21 cellular contexts compared by ENCODE assay signal in genomic region chr9:113505963-113506624, GRCh38. TPM values are rescaled to one million over a fixed set of nuclear protein-coding genes. Genes with fewer than 3 reads are reported as not detected.
DNase-seq lines count a peak whose midpoint lies in the region; ATAC-seq, FAIRE-seq and TF ChIP-seq lines count a peak whose summit lies in the region.
"Had no signal": no experiment of that assay in that cellular context is flagged by ENCODE, and none has a peak within 500 bp of the region (broad histone marks: within the 10 kb centered on the region; RNA-seq: fewer than 3 reads in every experiment).

No MANE protein-coding gene starts in this region.

- H3K4me3 ChIP-seq in H1 (ENCODE audit: extremely low read depth in 1 of 4, insufficient read depth in 2 of 4, low read depth in 3 of 4, low read length in 4 of 4) (0 out of 8 replicates have a peak overlapping the region, but pooled peaks of 1 of the 4 experiments have one; percentile 10), spleen (no peak overlapping the region)
- H3K4me3 ChIP-seq: tibial nerve had no signal

- H3K27me3 ChIP-seq in H1 (replicated peaks in 1 of 4; ENCODE audit: control insufficient read depth in 3 of 4, extremely low read depth in 1 of 4, insufficient read depth in 3 of 4, low read length in 3 of 4) (no peaks in the 10 kb centered on the region), spleen (replicated peaks in 1 of 7) (no peaks in the 10 kb centered on the region)
- H3K27me3 ChIP-seq: tibial nerve had no signal

- no peaks in the 10 kb centered on the region for H3K36me3 Mint-ChIP-seq in activated CD8-positive, alpha-beta T cell treated with anti-CD3 and anti-CD28 coated beads, Interleukin-2, amount 10 ng/mL, durations not matched to agents 7 days and 5 days (ENCODE audit: low read depth)
- H3K36me3 Mint-ChIP-seq in activated CD8-positive, alpha-beta T cell treated with anti-CD3 and anti-CD28 coated beads for 36 hours (ENCODE audit: low read depth) = no peaks in the 10 kb centered on the region
- H3K36me3 Mint-ChIP-seq: naive B cell had no signal

- no peaks in the 10 kb centered on the region for H3K79me2 ChIP-seq in H1 (ENCODE audit: control insufficient read depth in 1 of 2, insufficient read depth in 2 of 2, low read length in 2 of 2)

- no peak overlapping the region for H2BK5ac ChIP-seq in H1 (ENCODE audit: low read depth, low read length)

- no peak overlapping the region for H3K27ac ChIP-seq in H1 (ENCODE audit: low read depth, low read length)
- no peak overlapping the region for H3K27ac ChIP-seq in spleen
- H3K27ac ChIP-seq: RWPE1, VCaP had no signal

- WGBS in H1 (ENCODE audit: extremely low coverage in 1 of 2, insufficient coverage in 1 of 2, insufficient read length in 1 of 2, insufficient replicate concordance in 2 of 2, low coverage in 1 of 2, low lambda C conversion rate in 2 of 2, missing lambda C conversion rate in 1 of 2), 2 experiments = 54% methylated on average over 10 of the region's 10 CpGs; no CpG with 5 or more reads in 1 of the 2 experiments
- 86 to 92% (median 89%) methylated on average over 10 of the region's 10 CpGs for WGBS in spleen, 5 donors

- no peak overlapping the region for H2BK20ac ChIP-seq in H1 (ENCODE audit: low read length)

- no peak overlapping the region for H3K56ac ChIP-seq in H1 (replicated peaks; ENCODE audit: insufficient read length, low read depth, low read length)

- FAIRE-seq in H1 (lab: Jason Lieb, UNC) = no peak

- no peak overlapping the region for H4K5ac ChIP-seq in H1 (ENCODE audit: insufficient read length, low read depth, low read length)

- no peak overlapping the region for H2BK15ac ChIP-seq in H1 (ENCODE audit: low read length)

- CTCF ChIA-PET in activated CD8-positive, alpha-beta T cell treated with anti-CD3 and anti-CD28 coated beads, Interleukin-2, amount 10 ng/mL, durations not matched to agents 7 days and 5 days (lab: Charles Lee) = interaction anchor here (0.8 to 13.6 kb wide), 4 partner anchors 12 to 75 kb away, joined by 3 to 154 read pairs (median 10); no protein-coding TSS in a partner anchor
- CTCF ChIA-PET in activated CD8-positive, alpha-beta T cell treated with anti-CD3 and anti-CD28 coated beads for 36 hours (lab: Charles Lee) = interaction anchor here (1.6 to 2.6 kb wide), 2 partner anchors 12 to 18 kb away, joined by 4 to 14 read pairs; no protein-coding TSS in a partner anchor
- CTCF ChIA-PET in H1 (lab: Charles Lee; ENCODE audit: partially characterized antibody) = interaction anchor here (1.0 to 5.8 kb wide), 10 partner anchors 9 to 149 kb away, joined by 3 to 67 read pairs (median 8); no protein-coding TSS in a partner anchor

- no peaks in the 10 kb centered on the region for H3K9me3 ChIP-seq in H1 (ENCODE audit: insufficient read depth in 2 of 2, low read depth in 1 of 2, low read length in 1 of 2)
- H3K9me3 ChIP-seq in spleen = no peaks in the 10 kb centered on the region
- H3K9me3 ChIP-seq: tibial nerve had no signal

- H3K4me3 Mint-ChIP-seq in activated CD8-positive, alpha-beta T cell treated with anti-CD3 and anti-CD28 coated beads, Interleukin-2, amount 10 ng/mL, durations not matched to agents 7 days and 5 days = no peak overlapping the region
- H3K4me3 Mint-ChIP-seq in activated CD8-positive, alpha-beta T cell treated with anti-CD3 and anti-CD28 coated beads for 36 hours = no peak overlapping the region
- H3K4me3 Mint-ChIP-seq: CD4-positive, alpha-beta T cell; central memory CD8-positive, alpha-beta T cell; effector memory CD8-positive, alpha-beta T cell; naive B cell had no signal

- no peak overlapping the region for H2BK12ac ChIP-seq in H1 (ENCODE audit: low read depth, low read length)

- H3K4me1 ChIP-seq in H1 (replicated peaks in 1 of 4; ENCODE audit: control insufficient read depth in 3 of 4, insufficient read depth in 4 of 4, low read length in 3 of 4) = peaks cover 14 to 26% (median 18%) of the 10 kb centered on the region in 4 experiments
- peaks cover 19 to 88% (median 54%) of the 10 kb centered on the region in 6 donors for H3K4me1 ChIP-seq in spleen

- no peak overlapping the region for H2AFZ ChIP-seq in H1 (ENCODE audit: low read length)

- TF ChIP-seq EP300 in H1 (IDR thresholded peaks at IDR 0.05; ENCODE audit: borderline replicate concordance in 1 of 2, low read depth in 2 of 2, low read length in 2 of 2) = no peak

- no peak overlapping the region for H4K8ac ChIP-seq in H1 (ENCODE audit: extremely low read depth, insufficient read depth, low read length)

- TF ChIP-seq POLR2A in H1 (IDR thresholded peaks at IDR 0.05; ENCODE audit: control extremely low read depth in 1 of 2, low read depth in 2 of 2, low read length in 2 of 2) = no peak
- no peak for TF ChIP-seq POLR2A in spleen (IDR thresholded peaks at IDR 0.05)

- no peak overlapping the region for H3K9ac ChIP-seq in H1 (replicated peaks in 1 of 4; ENCODE audit: extremely low read depth in 1 of 4, low read depth in 3 of 4, low read length in 3 of 4)

- no peak overlapping the region for H3K14ac ChIP-seq in H1 (ENCODE audit: insufficient read length)

- H3K27ac Mint-ChIP-seq in activated CD8-positive, alpha-beta T cell treated with anti-CD3 and anti-CD28 coated beads, Interleukin-2, amount 10 ng/mL, durations not matched to agents 7 days and 5 days = peak overlapping the region; percentile 64
- H3K27ac Mint-ChIP-seq in activated CD8-positive, alpha-beta T cell treated with anti-CD3 and anti-CD28 coated beads for 36 hours = no peak overlapping the region
- H3K27ac Mint-ChIP-seq: CD4-positive, alpha-beta T cell; naive B cell; progenitor cell of endocrine pancreas had no signal

- no peaks in the 10 kb centered on the region for H3K23me2 ChIP-seq in H1 (ENCODE audit: low read depth, low read length)

- POLR2A ChIA-PET in activated CD8-positive, alpha-beta T cell treated with anti-CD3 and anti-CD28 coated beads, Interleukin-2, amount 10 ng/mL, durations not matched to agents 7 days and 5 days (lab: Charles Lee) = interaction anchor here (0.7 kb wide), 1 partner anchor 96 kb away, joined by 3 read pairs; the partner anchor contains the start of genes C9orf43 and POLE3
- POLR2A ChIA-PET in activated CD8-positive, alpha-beta T cell treated with anti-CD3 and anti-CD28 coated beads for 36 hours (lab: Charles Lee) = no interaction called here
- POLR2A ChIA-PET in H1 (lab: Charles Lee; ENCODE audit: partially characterized antibody) = no interaction called here

- no peak for TF ChIP-seq RAD21 in H1 (IDR thresholded peaks at IDR 0.05 in 1 of 2, conservative IDR thresholded peaks at IDR 0.05 in 1 of 2; ENCODE audit: low read depth in 2 of 2, low read length in 2 of 2)

- H3K4me1 Mint-ChIP-seq in activated CD8-positive, alpha-beta T cell treated with anti-CD3 and anti-CD28 coated beads, Interleukin-2, amount 10 ng/mL, durations not matched to agents 7 days and 5 days (ENCODE audit: low read depth) = peaks cover 52% of the 10 kb centered on the region
- H3K4me1 Mint-ChIP-seq in activated CD8-positive, alpha-beta T cell treated with anti-CD3 and anti-CD28 coated beads for 36 hours (ENCODE audit: low read depth) = peaks cover 17% of the 10 kb centered on the region

- intact Hi-C loops in activated CD8-positive, alpha-beta T cell treated with anti-CD3 and anti-CD28 coated beads for 36 hours (cut with micrococcal nuclease) = no loop called here
- intact Hi-C loops in spleen (cut with DNase I; ENCODE audit: low total_unique reads) = loop anchor here (10.0 kb wide), 1 partner anchor 51 kb away; no protein-coding TSS in a partner anchor

- no peak for ATAC-seq in activated CD8-positive, alpha-beta T cell treated with anti-CD3 and anti-CD28 coated beads, Interleukin-2, amount 10 ng/mL, durations not matched to agents 7 days and 5 days
- ATAC-seq in activated CD8-positive, alpha-beta T cell treated with anti-CD3 and anti-CD28 coated beads for 36 hours = no peak
- ATAC-seq: effector memory CD8-positive, alpha-beta T cell had no signal

- no peak overlapping the region for H4K91ac ChIP-seq in H1 (replicated peaks; ENCODE audit: insufficient read length, low read length)

- DNase-seq in activated CD8-positive, alpha-beta T cell treated with anti-CD3 and anti-CD28 coated beads, Interleukin-2, amount 10 ng/mL, durations not matched to agents 7 days and 5 days = no peak
- DNase-seq in activated CD8-positive, alpha-beta T cell treated with anti-CD3 and anti-CD28 coated beads for 36 hours = no peak
- DNase-seq in NCI-H187 treated with DMSO at 0.1 percent for 48 hours (lab: John Stamatoyannopoulos, UW) = peak; percentile 1
- DNase-seq in H1 (ENCODE audit: low read depth in 1 of 2, low spot score in 2 of 2) = peak in 1 of 2 experiments; percentile 61
- DNase-seq in spleen = peak; percentile 55
- DNase-seq in NCI-H2029 treated with DMSO at 0.1 percent for 48 hours (lab: John Stamatoyannopoulos, UW) = no peak
- DNase-seq in CD1c-positive myeloid dendritic cell (ENCODE audit: extremely low spot score) = no peak
- no peak for DNase-seq in stimulated activated CD4-positive, alpha-beta T cell treated with anti-CD3 and anti-CD28 coated beads, Interleukin-12 subunit alpha, Interleukin-12 subunit beta, amount 100 ng/mL, for 4 hours
- DNase-seq: CD4-positive, alpha-beta T cell; DMS53; effector memory CD8-positive, alpha-beta T cell; islet precursor cell; mammary epithelial cell; naive B cell; NCI-H146; NCI-H510A had no signal

- no peaks in the 10 kb centered on the region for H3K9me3 Mint-ChIP-seq in activated CD8-positive, alpha-beta T cell treated with anti-CD3 and anti-CD28 coated beads, Interleukin-2, amount 10 ng/mL, durations not matched to agents 7 days and 5 days (ENCODE audit: insufficient read depth)
- H3K9me3 Mint-ChIP-seq in activated CD8-positive, alpha-beta T cell treated with anti-CD3 and anti-CD28 coated beads for 36 hours = no peaks in the 10 kb centered on the region
- H3K9me3 Mint-ChIP-seq: CD4-positive, alpha-beta T cell; central memory CD8-positive, alpha-beta T cell; effector memory CD8-positive, alpha-beta T cell; naive B cell had no signal

- H3K4ac ChIP-seq in H1 (replicated peaks; ENCODE audit: insufficient read length, low read depth, low read length) = no peak overlapping the region

- no peak overlapping the region for H3K23ac ChIP-seq in H1 (ENCODE audit: insufficient read length)

- TF ChIP-seq CTCF in activated CD8-positive, alpha-beta T cell treated with anti-CD3 and anti-CD28 coated beads for 36 hours (IDR thresholded peaks at IDR 0.05) = no peak
- no peak for TF ChIP-seq CTCF in H1 (IDR thresholded peaks at IDR 0.05; ENCODE audit: control extremely low read depth in 1 of 3, insufficient read depth in 1 of 3, low read depth in 1 of 3, low read length in 3 of 3)
- no peak for TF ChIP-seq CTCF in spleen (IDR thresholded peaks at IDR 0.05 in 8 of 11, conservative IDR thresholded peaks at IDR 0.05 in 3 of 11)

- no peak overlapping the region for H2AK5ac ChIP-seq in H1 (ENCODE audit: low read depth, low read length)

- peak overlapping the region; percentile 26; the same call in 1 of the 2 replicates for H3K18ac ChIP-seq in H1 (ENCODE audit: extremely low read depth, low read length)

- H3K27me3 Mint-ChIP-seq in activated CD8-positive, alpha-beta T cell treated with anti-CD3 and anti-CD28 coated beads, Interleukin-2, amount 10 ng/mL, durations not matched to agents 7 days and 5 days (ENCODE audit: low read depth) = no peaks in the 10 kb centered on the region
- no peaks in the 10 kb centered on the region for H3K27me3 Mint-ChIP-seq in activated CD8-positive, alpha-beta T cell treated with anti-CD3 and anti-CD28 coated beads for 36 hours
- H3K27me3 Mint-ChIP-seq: CD4-positive, alpha-beta T cell; central memory CD8-positive, alpha-beta T cell; effector memory CD8-positive, alpha-beta T cell; progenitor cell of endocrine pancreas had no signal

- H3K36me3 ChIP-seq in H1 (ENCODE audit: control insufficient read depth in 2 of 4, insufficient read depth in 4 of 4, low read length in 3 of 4) (no peaks in the 10 kb centered on the region), spleen (peaks cover 0 to 26% (median 8%) of the 10 kb centered on the region in 6 donors)
- H3K36me3 ChIP-seq: tibial nerve had no signal

- peak overlapping the region; percentile 26 to 37; a peak in 2 of 4 replicates for H3K4me2 ChIP-seq in H1 (ENCODE audit: insufficient read depth in 1 of 2, low read depth in 2 of 2, low read length in 2 of 2)

- no peak overlapping the region for H2BK120ac ChIP-seq in H1 (replicated peaks; ENCODE audit: low read depth, low read length)

- H3K79me1 ChIP-seq in H1 (ENCODE audit: low read depth, low read length) = 0 out of 2 replicates have a peak, but pooled peaks cover 2% of the 10 kb centered on the region

- H4K20me1 ChIP-seq in H1 (replicated peaks in 1 of 2; ENCODE audit: control insufficient read depth in 1 of 2, insufficient read depth in 2 of 2, low read length in 2 of 2) = no peaks in the 10 kb centered on the region

RNA-seq across cellular contexts. Expression of gene RGS3, which starts 42.6 kb away (rescaled TPM):
- total RNA-seq in activated CD8-positive, alpha-beta T cell treated with anti-CD3 and anti-CD28 coated beads, Interleukin-2, amount 10 ng/mL, durations not matched to agents 7 days and 5 days = 10 to 100 TPM; 68.9 to 77.2 TPM
- total RNA-seq in activated CD8-positive, alpha-beta T cell treated with anti-CD3 and anti-CD28 coated beads for 36 hours = 10 to 100 TPM; 51.0 to 51.5 TPM
- total RNA-seq in H1 (2021; fragmentation: NEBNext Ultra II Directional; extraction: Animal tissue kit (Norgen Biotek cat#: 25700)) = 18.2 TPM in 2 replicates
- 12.6 and 15.1 TPM in 2 replicates for polyA plus RNA-seq in H1 (2011; rRNA removed)
- 19.4 TPM for polyA plus RNA-seq in H1 (2011; cell fraction: cytosol; rRNA removed)
- 23.9 TPM for polyA plus RNA-seq in H1 (2011; cell fraction: nucleus; rRNA removed)
- polyA plus RNA-seq in H1 (2012, experiment 1 of 2) = 17.7 to 20.9 TPM (median 18.5 TPM) in 4 replicates
- polyA plus RNA-seq in H1 (2012, experiment 2 of 2) = 19.6 TPM
- polyA plus RNA-seq in H1 (2013, experiment 1 of 2) = 11.8 TPM
- polyA plus RNA-seq in H1 (2013, experiment 2 of 2) = 13.7 TPM
- 21.1 and 22.2 TPM in 2 replicates for polyA minus RNA-seq in H1 (2011; rRNA and poly(A)+ RNA removed)
- polyA minus RNA-seq in H1 (2011; cell fraction: cytosol; rRNA and poly(A)+ RNA removed) = 13.9 TPM
- 42.0 TPM for polyA minus RNA-seq in H1 (2011; cell fraction: nucleus; rRNA and poly(A)+ RNA removed)
- 100 to 1,000 TPM in 1 of 7 donors, 10 to 100 TPM in 6; 63.2 to 122 (median 84.4) TPM for total RNA-seq in spleen
- polyA plus RNA-seq in spleen = 10 to 100 TPM; 17.5 to 48.3 (median 26.5) TPM

Comparison
In these comparisons a context has a peak if more than half of its experiments do, and no peak if none do; other contexts are left out.
1. DNase-seq: peak in NCI-H187 treated with DMSO at 0.1 percent for 48 hours (single experiment) and spleen (single experiment); none in activated CD8-positive, alpha-beta T cell treated with anti-CD3 and anti-CD28 coated beads, Interleukin-2, amount 10 ng/mL, durations not matched to agents 7 days and 5 days (single experiment), activated CD8-positive, alpha-beta T cell treated with anti-CD3 and anti-CD28 coated beads for 36 hours (single experiment), NCI-H2029 treated with DMSO at 0.1 percent for 48 hours (single experiment), CD1c-positive myeloid dendritic cell (single experiment) and stimulated activated CD4-positive, alpha-beta T cell treated with anti-CD3 and anti-CD28 coated beads, Interleukin-12 subunit alpha, Interleukin-12 subunit beta, amount 100 ng/mL, for 4 hours (single experiment).